ENCODE assay signal across 8 cellular contexts in the genomic region with DNA sequence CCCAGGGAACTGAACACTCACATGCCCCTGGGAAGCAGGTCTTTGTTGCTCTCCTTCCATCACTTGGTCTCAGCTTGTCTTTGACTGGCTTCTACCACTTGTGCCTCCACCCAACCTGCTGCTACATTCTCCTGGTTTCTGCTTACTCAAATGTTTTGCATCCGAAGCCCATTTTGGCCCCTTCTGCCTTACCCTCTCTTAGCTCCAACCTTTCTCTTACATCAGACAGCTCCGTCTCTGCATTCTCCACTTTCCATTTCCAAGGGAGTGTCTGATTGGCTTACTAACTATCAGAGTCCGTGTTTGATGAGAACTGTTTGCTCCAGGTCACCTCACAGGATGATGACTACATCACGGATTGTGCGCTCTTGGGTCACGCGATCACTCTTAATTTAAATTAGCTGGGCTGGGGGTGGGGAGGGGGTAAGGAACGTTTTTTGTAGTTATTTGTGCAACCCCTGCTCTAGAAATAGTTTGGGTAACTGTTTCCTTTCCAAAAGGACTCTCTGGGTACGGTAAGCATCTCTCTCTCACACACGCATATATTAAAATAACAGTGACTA. TPM values are rescaled to one million over a fixed set of nuclear protein-coding genes. Genes with fewer than 3 reads are reported as not detected.
A peak's percentile ranks its signal among the peaks of the same experiment; 100 is the strongest.
DNase-seq lines count a peak whose midpoint lies in the region; TF ChIP-seq lines count a peak whose summit lies in the region.

No MANE protein-coding gene starts in this region.

- peak overlapping the region; percentile 71 for H3K27ac ChIP-seq in WERI-Rb-1
- no peak overlapping the region for H3K27ac ChIP-seq in ectodermal cell (ENCODE audit: insufficient read depth, low read depth, low read length, poor library complexity, severe bottlenecking)
- H3K27ac ChIP-seq in muscle layer of duodenum (ENCODE audit: low read length) = peak overlapping the region; percentile 83
- no peak overlapping the region for H3K27ac ChIP-seq in tibial artery

- H3K9me3 ChIP-seq in WERI-Rb-1 (ENCODE audit: severe bottlenecking) (no peaks in the 10 kb centered on the region), ectodermal cell (ENCODE audit: control insufficient read depth, low read length) (no peaks in the 10 kb centered on the region), muscle layer of duodenum (ENCODE audit: control insufficient read depth in 1 of 2, low read length in 2 of 2) (no peaks in the 10 kb centered on the region), tibial artery (no peaks in the 10 kb centered on the region)

- H3K27me3 ChIP-seq in WERI-Rb-1 (ENCODE audit: insufficient read depth, low read depth, severe bottlenecking) (no peaks in the 10 kb centered on the region), ectodermal cell (ENCODE audit: control insufficient read depth, insufficient read depth, low read length, poor library complexity, severe bottlenecking) (no peaks in the 10 kb centered on the region), muscle layer of duodenum (ENCODE audit: low read depth, low read length) (no peaks in the 10 kb centered on the region), tibial artery (no peaks in the 10 kb centered on the region)

- H3K4me1 ChIP-seq in ectodermal cell (ENCODE audit: control insufficient read depth, insufficient read depth, low read length) (peaks cover 9% of the 10 kb centered on the region), muscle layer of duodenum (ENCODE audit: control insufficient read depth in 1 of 2, insufficient read depth in 2 of 2, low read length in 2 of 2) (peaks cover 8 to 11% of the 10 kb centered on the region in 2 donors), tibial artery (peaks cover 0 to 15% (median 7%) of the 10 kb centered on the region in 4 donors)

- DNase-seq in A172 (ENCODE audit: low spot score) (peak; percentile 59), NCI-H1436 (lab: John Stamatoyannopoulos, UW) (peak; percentile 76), WERI-Rb-1 (no peak), tibial artery (no peak), inferior parietal cortex (ENCODE audit: extremely low spot score) (no peak)

- WGBS in ectodermal cell, 2 experiments = 12 to 18% methylated on average over 8 of the region's 10 CpGs

- intact Hi-C loops in tibial artery (cut with DNase I; ENCODE audit: low total_unique reads) = loop anchor here (10.0 kb wide), 1 partner anchor 107 kb away; the partner anchor contains the start of gene HECA

- H3K4me3 ChIP-seq in WERI-Rb-1 (ENCODE audit: low read depth, low read length) = peak overlapping the region; percentile 96
- peak overlapping the region; percentile 96 for H3K4me3 ChIP-seq in ectodermal cell (ENCODE audit: insufficient read depth, low read depth, low read length)
- H3K4me3 ChIP-seq in muscle layer of duodenum (ENCODE audit: low read depth in 1 of 2, low read length in 2 of 2) = peak overlapping the region; percentile 88 to 91
- H3K4me3 ChIP-seq in tibial artery = peak overlapping the region; percentile 93 to 96

- peak; percentile 34 for TF ChIP-seq POLR2A in GM18526 (IDR thresholded peaks at IDR 0.05; ENCODE audit: extremely low read depth, insufficient read length)

- H3K36me3 ChIP-seq in WERI-Rb-1 = no peaks in the 10 kb centered on the region
- H3K36me3 ChIP-seq in ectodermal cell (ENCODE audit: control insufficient read depth, insufficient read depth, low read length) = no peaks in the 10 kb centered on the region
- no peaks in the 10 kb centered on the region for H3K36me3 ChIP-seq in muscle layer of duodenum (ENCODE audit: control insufficient read depth in 1 of 2, insufficient read depth in 2 of 2, low read length in 2 of 2)
- no peaks in the 10 kb centered on the region for H3K36me3 ChIP-seq in tibial artery

- TF ChIP-seq CTCF in WERI-Rb-1 (IDR thresholded peaks at IDR 0.05; ENCODE audit: low read depth, low read length) = no peak
- no peak for TF ChIP-seq CTCF in tibial artery (IDR thresholded peaks at IDR 0.05)

RNA-seq across cellular contexts. Expression of gene ABRACL, which starts 0.8 kb away (rescaled TPM):
- total RNA-seq in A172 (2014; rRNA removed; shearing (Covaris generic)) = 112 and 133 TPM in 2 replicates
- polyA plus RNA-seq in ectodermal cell (2013, experiment 1 of 4) = 160 TPM
- polyA plus RNA-seq in ectodermal cell (2013, experiment 2 of 4) = 168 TPM
- polyA plus RNA-seq in ectodermal cell (2013, experiment 3 of 4) = 134 TPM
- 148 TPM for polyA plus RNA-seq in ectodermal cell (2013, experiment 4 of 4)

RNA-seq across cellular contexts. Expression of gene REPS1, which starts 39.6 kb away (rescaled TPM):
- total RNA-seq in A172 (2014; rRNA removed; shearing (Covaris generic)) = 21.4 and 26.0 TPM in 2 replicates
- 75.8 TPM for polyA plus RNA-seq in ectodermal cell (2013, experiment 1 of 4)
- polyA plus RNA-seq in ectodermal cell (2013, experiment 2 of 4) = 92.5 TPM
- polyA plus RNA-seq in ectodermal cell (2013, experiment 3 of 4) = 79.2 TPM
- 77.8 TPM for polyA plus RNA-seq in ectodermal cell (2013, experiment 4 of 4)

Comparison
In these comparisons a context has a peak if more than half of its experiments do, and no peak if none do; other contexts are left out.
1. DNase-seq: peak in A172 (single experiment) and NCI-H1436 (single experiment); none in WERI-Rb-1 (single experiment), tibial artery (0 of 2) and inferior parietal cortex (single experiment).
2. H3K27ac ChIP-seq: peak in WERI-Rb-1 (single experiment) and muscle layer of duodenum (single experiment); none in ectodermal cell (single experiment) and tibial artery (0 of 2).
3. Peak in every context shown above with its lines, with median percentiles within 50 percentile points of each other: H3K4me3 ChIP-seq.